9 cellular contexts compared by ENCODE assay signal in the genomic region with DNA sequence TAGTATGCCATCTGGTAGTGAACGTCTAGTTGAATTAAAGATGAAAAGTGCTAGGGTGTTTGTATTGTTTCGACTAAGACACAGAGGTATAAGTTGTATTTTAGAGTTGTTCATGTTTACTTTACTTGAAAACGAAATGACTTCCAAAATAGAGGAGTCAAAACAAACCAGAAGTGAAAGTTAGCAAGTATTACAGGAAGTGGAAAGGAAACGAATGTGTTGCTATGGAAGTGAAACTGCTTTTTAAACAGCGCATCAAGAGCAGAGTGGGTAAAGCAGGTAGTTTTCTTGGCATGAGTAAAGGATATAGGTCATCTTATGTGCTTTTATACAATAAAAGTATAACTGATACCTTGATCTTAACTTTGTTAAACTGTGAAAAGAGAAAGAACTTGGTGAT. TPM values are rescaled to one million over a fixed set of nuclear protein-coding genes. Genes with fewer than 3 reads are reported as not detected.
DNase-seq lines count a peak whose midpoint lies in the region; ATAC-seq and TF ChIP-seq lines count a peak whose summit lies in the region.
"Had no signal": no experiment of that assay in that cellular context is flagged by ENCODE, and none has a peak within 500 bp of the region (broad histone marks: within the 10 kb centered on the region; RNA-seq: fewer than 3 reads in every experiment).

No MANE protein-coding gene starts in this region.

- intact Hi-C loops in activated CD4-positive, alpha-beta memory T cell treated with anti-CD3 and anti-CD28 coated beads for 36 hours (cut with micrococcal nuclease): loop anchor here (1.0 to 10.0 kb wide), 2 partner anchors 167 to 209 kb away; no protein-coding TSS in a partner anchor
- intact Hi-C loops in colonic mucosa (cut with DNase I): loop anchor here (5.0 kb wide), 2 partner anchors 74 to 154 kb away; no protein-coding TSS in a partner anchor

- H3K4me1 Mint-ChIP-seq in activated T-cell treated with anti-CD3 and anti-CD28 coated beads, Interleukin-2, amount 50 U/mL, for 72 hours (ENCODE audit: low read depth): peaks cover 32% of the 10 kb centered on the region
- H3K4me1 Mint-ChIP-seq in activated CD4-positive, alpha-beta memory T cell treated with anti-CD3 and anti-CD28 coated beads for 36 hours (ENCODE audit: low read depth): peaks cover 17% of the 10 kb centered on the region
- peaks cover 29% of the 10 kb centered on the region for H3K4me1 Mint-ChIP-seq in stimulated activated naive CD8-positive, alpha-beta T cell treated with anti-CD3 and anti-CD28 coated beads, Interleukin-15, Interleukin-2, amounts not matched to agents 100 ng/mL and 50 ng/mL, for 24 hours (ENCODE audit: low read depth)

- H3K9me3 Mint-ChIP-seq in activated T-cell treated with anti-CD3 and anti-CD28 coated beads, Interleukin-2, amount 50 U/mL, for 72 hours: no peaks in the 10 kb centered on the region
- no peaks in the 10 kb centered on the region for H3K9me3 Mint-ChIP-seq in activated CD4-positive, alpha-beta memory T cell treated with anti-CD3 and anti-CD28 coated beads for 36 hours
- H3K9me3 Mint-ChIP-seq in stimulated activated naive CD8-positive, alpha-beta T cell treated with anti-CD3 and anti-CD28 coated beads, Interleukin-15, Interleukin-2, amounts not matched to agents 100 ng/mL and 50 ng/mL, for 24 hours: peaks cover 5% of the 10 kb centered on the region

- H3K27me3 ChIP-seq in colonic mucosa: no peaks in the 10 kb centered on the region
- H3K27me3 ChIP-seq: BE2C had no signal

- peak; percentile 92 to 93 for ATAC-seq in activated T-cell treated with anti-CD3 and anti-CD28 coated beads, Interleukin-2, amount 50 U/mL, for 72 hours (replicated peaks in 1 of 2)
- ATAC-seq in HG03060 (IDR thresholded peaks at IDR 0.05; ENCODE audit: low read depth, unreplicated experiment) (peak; percentile 70), GM19023 (IDR thresholded peaks at IDR 0.05; ENCODE audit: unreplicated experiment) (no peak)

- no peak overlapping the region for H3K4me3 ChIP-seq in colonic mucosa

- CTCF ChIA-PET in activated CD4-positive, alpha-beta memory T cell treated with anti-CD3 and anti-CD28 coated beads for 36 hours (lab: Charles Lee): interaction anchor here (0.7 to 3.6 kb wide), 2 partner anchors 49 to 153 kb away, joined by 5 to 17 read pairs; no protein-coding TSS in a partner anchor

- POLR2A ChIA-PET in activated CD4-positive, alpha-beta memory T cell treated with anti-CD3 and anti-CD28 coated beads for 36 hours (lab: Charles Lee): no interaction called here

- H3K9ac ChIP-seq in colonic mucosa (ENCODE audit: low read depth in 2 of 2, low read length in 2 of 2): no peak overlapping the region

- no peak for TF ChIP-seq CTCF in colonic mucosa (IDR thresholded peaks at IDR 0.05)

- H3K9me3 ChIP-seq in colonic mucosa: no peaks in the 10 kb centered on the region

- H3K27me3 Mint-ChIP-seq in activated T-cell treated with anti-CD3 and anti-CD28 coated beads, Interleukin-2, amount 50 U/mL, for 72 hours (ENCODE audit: low read depth): no peaks in the 10 kb centered on the region
- H3K27me3 Mint-ChIP-seq in activated CD4-positive, alpha-beta memory T cell treated with anti-CD3 and anti-CD28 coated beads for 36 hours: peaks cover 2% of the 10 kb centered on the region
- peaks cover 3% of the 10 kb centered on the region for H3K27me3 Mint-ChIP-seq in stimulated activated naive CD8-positive, alpha-beta T cell treated with anti-CD3 and anti-CD28 coated beads, Interleukin-15, Interleukin-2, amounts not matched to agents 100 ng/mL and 50 ng/mL, for 24 hours

- H3K27ac Mint-ChIP-seq in activated T-cell treated with anti-CD3 and anti-CD28 coated beads, Interleukin-2, amount 50 U/mL, for 72 hours: peak overlapping the region; percentile 69
- peak overlapping the region; percentile 52 for H3K27ac Mint-ChIP-seq in activated CD4-positive, alpha-beta memory T cell treated with anti-CD3 and anti-CD28 coated beads for 36 hours
- peak overlapping the region; percentile 87 for H3K27ac Mint-ChIP-seq in stimulated activated naive CD8-positive, alpha-beta T cell treated with anti-CD3 and anti-CD28 coated beads, Interleukin-15, Interleukin-2, amounts not matched to agents 100 ng/mL and 50 ng/mL, for 24 hours

- no peak overlapping the region for H3K27ac ChIP-seq in colonic mucosa

- H3K4me3 Mint-ChIP-seq in activated T-cell treated with anti-CD3 and anti-CD28 coated beads, Interleukin-2, amount 50 U/mL, for 72 hours: peak overlapping the region; percentile 47 to 61
- H3K4me3 Mint-ChIP-seq in activated CD4-positive, alpha-beta memory T cell treated with anti-CD3 and anti-CD28 coated beads for 36 hours: peak overlapping the region; percentile 31
- H3K4me3 Mint-ChIP-seq in stimulated activated naive CD8-positive, alpha-beta T cell treated with anti-CD3 and anti-CD28 coated beads, Interleukin-15, Interleukin-2, amounts not matched to agents 100 ng/mL and 50 ng/mL, for 24 hours: peak overlapping the region; percentile 47

- H3K36me3 ChIP-seq in colonic mucosa: no peaks in the 10 kb centered on the region
- H3K36me3 ChIP-seq: BE2C had no signal

- H3K36me3 Mint-ChIP-seq in activated T-cell treated with anti-CD3 and anti-CD28 coated beads, Interleukin-2, amount 50 U/mL, for 72 hours (ENCODE audit: insufficient read depth in 2 of 2): no peaks in the 10 kb centered on the region
- H3K36me3 Mint-ChIP-seq in activated CD4-positive, alpha-beta memory T cell treated with anti-CD3 and anti-CD28 coated beads for 36 hours: no peaks in the 10 kb centered on the region
- H3K36me3 Mint-ChIP-seq in stimulated activated naive CD8-positive, alpha-beta T cell treated with anti-CD3 and anti-CD28 coated beads, Interleukin-15, Interleukin-2, amounts not matched to agents 100 ng/mL and 50 ng/mL, for 24 hours (ENCODE audit: low read depth): no peaks in the 10 kb centered on the region

- H3K4me1 ChIP-seq in colonic mucosa: no peaks in the 10 kb centered on the region

- DNase-seq in activated T-cell treated with anti-CD3 and anti-CD28 coated beads, Interleukin-2, amount 50 U/mL, for 72 hours: no peak
- DNase-seq in activated T-cell treated with anti-CD3 and anti-CD28 coated beads, Interleukin-2, amount 50 U/mL, for 1 hour: no peak
- no peak for DNase-seq in activated CD4-positive, alpha-beta memory T cell treated with anti-CD3 and anti-CD28 coated beads for 36 hours
- DNase-seq in colonic mucosa (no peak), NCI-H82 treated with DMSO at 0.1 percent for 48 hours (lab: John Stamatoyannopoulos, UW; ENCODE audit: unreplicated experiment) (no peak)
- DNase-seq: BE2C had no signal

RNA-seq across cellular contexts. Expression of gene GALNTL5, which starts 20.0 kb away (rescaled TPM):
- not detected for total RNA-seq in activated T-cell treated with anti-CD3 and anti-CD28 coated beads, Interleukin-2, amount 50 U/mL, for 72 hours
- total RNA-seq in activated CD4-positive, alpha-beta memory T cell treated with anti-CD3 and anti-CD28 coated beads for 36 hours: not detected
- not detected for total RNA-seq in colonic mucosa

RNA-seq across cellular contexts. Expression of gene PRKAG2, which starts 59.3 kb away (rescaled TPM):
- 10 to 100 TPM; 23.2 to 28.4 TPM for total RNA-seq in activated T-cell treated with anti-CD3 and anti-CD28 coated beads, Interleukin-2, amount 50 U/mL, for 72 hours
- total RNA-seq in activated CD4-positive, alpha-beta memory T cell treated with anti-CD3 and anti-CD28 coated beads for 36 hours: 10 to 100 TPM; 23.5 to 25.6 TPM
- total RNA-seq in colonic mucosa: 10 to 100 TPM; 36.3 to 42.0 TPM
